34 cellular contexts compared by ENCODE assay signal in genomic region chr16:84313921-84314320, GRCh38. TPM values are rescaled to one million over a fixed set of nuclear protein-coding genes. Genes with fewer than 3 reads are reported as not detected.
"Had no signal": no experiment of that assay in that cellular context is flagged by ENCODE, and none has a peak within 500 bp of the region (broad histone marks: within the 10 kb centered on the region; RNA-seq: fewer than 3 reads in every experiment).

No MANE protein-coding gene starts in this region.

- DNase-seq: activated CD4-positive, alpha-beta memory T cell treated with anti-CD3 and anti-CD28 coated beads for 36 hours; activated CD4-positive, alpha-beta T cell treated with anti-CD3 and anti-CD28 coated beads for 36 hours; activated CD4-positive, alpha-beta T cell treated with anti-CD3 and anti-CD28 coated beads, Interleukin-2, amount 50 U/mL, for 1 hour; activated CD8-positive, alpha-beta memory T cell treated with anti-CD3 and anti-CD28 coated beads, Interleukin-2, amount 50 U/mL, for 4 hours; activated gamma-delta T cell treated with Interleukin-2 at 50 U/mL for 16 hours; activated naive CD4-positive, alpha-beta T cell treated with anti-CD3 and anti-CD28 coated beads for 36 hours; activated T-cell treated with anti-CD3 and anti-CD28 coated beads for 4 hours; activated T-cell treated with anti-CD3 and anti-CD28 coated beads, Interleukin-2, amount 50 U/mL, for 4 hours; adrenal gland; body of pancreas; KBM-7; NCI-H1105 treated with DMSO at 0.1 percent for 48 hours; NCI-H1436; NCI-H1694; NCI-H2081 treated with DMSO at 0.1 percent for 48 hours; NCI-H345; NCI-H524 treated with DMSO at 0.1 percent for 48 hours; PC-3; Peyer's patch; RPMI8226; SHP77 treated with DMSO at 0.1 percent for 48 hours had no signal

- FAIRE-seq: astrocyte, TTC549 had no signal

- H3K9ac ChIP-seq: SK-N-SH had no signal

- H3K27ac Mint-ChIP-seq: activated CD4-positive, alpha-beta memory T cell treated with anti-CD3 and anti-CD28 coated beads for 36 hours; activated CD4-positive, alpha-beta T cell treated with anti-CD3 and anti-CD28 coated beads for 36 hours; activated naive CD4-positive, alpha-beta T cell treated with anti-CD3 and anti-CD28 coated beads for 36 hours; activated naive CD4-positive, alpha-beta T cell treated with anti-CD3 and anti-CD28 coated beads, Interleukin-2, amount 50 U/mL, for 72 hours; activated T-helper 1 cell treated with anti-CD3 and anti-CD28 coated beads, Interleukin-12 subunit alpha, Interleukin-12 subunit beta, Interleukin-2, Interleukin-4 antibody, amounts not matched to agents 30 ng/mL and 10 ng/mL and 1 ng/mL, durations not matched to agents 14 hours and 24 hours and 36 hours; T-helper 1 cell treated with Interleukin-12 subunit alpha and Interleukin-12 subunit beta and Interleukin-4 antibody, amounts not matched to agents 30 μg/mL and 1 μg/mL, for 36 hours; T-helper 2 cell treated with Interferon-gamma antibody and Interleukin-4, amounts not matched to agents 5 μg/mL and 100 μg/mL, for 36 hours; WTC11 had no signal

- H3K4me1 ChIP-seq: body of pancreas, breast epithelium, SJSA1 had no signal

- H3K4me3 Mint-ChIP-seq: activated CD4-positive, alpha-beta memory T cell treated with anti-CD3 and anti-CD28 coated beads for 36 hours; activated CD4-positive, alpha-beta T cell treated with anti-CD3 and anti-CD28 coated beads for 36 hours; activated naive CD4-positive, alpha-beta T cell treated with anti-CD3 and anti-CD28 coated beads for 36 hours; activated T-cell treated with anti-CD3 and anti-CD28 coated beads, Interleukin-2, amount 50 U/mL, for 4 hours; activated T-helper 1 cell treated with anti-CD3 and anti-CD28 coated beads, Interleukin-12 subunit alpha, Interleukin-12 subunit beta, Interleukin-2, Interleukin-4 antibody, amounts not matched to agents 30 ng/mL and 10 ng/mL and 1 ng/mL, durations not matched to agents 14 hours and 24 hours and 36 hours; T-helper 1 cell treated with Interleukin-12 subunit alpha and Interleukin-12 subunit beta and Interleukin-4 antibody, amounts not matched to agents 30 μg/mL and 1 μg/mL, for 36 hours; T-helper 2 cell treated with Interferon-gamma antibody and Interleukin-4, amounts not matched to agents 5 μg/mL and 100 μg/mL, for 36 hours had no signal

- ATAC-seq: activated CD4-positive, alpha-beta T cell treated with anti-CD3 and anti-CD28 coated beads for 36 hours; activated CD4-positive, CD25-positive, alpha-beta regulatory T cell treated with anti-CD3 and anti-CD28 coated beads, Interleukin-2, amount 50 U/mL, for 24 hours; activated naive CD4-positive, alpha-beta T cell treated with anti-CD3 and anti-CD28 coated beads, Interleukin-2, amount 50 U/mL, for 72 hours; activated T-cell treated with anti-CD3 and anti-CD28 coated beads, Interleukin-2, amount 50 U/mL, for 4 hours; body of pancreas had no signal

- H3K36me3 ChIP-seq: adrenal gland, breast epithelium, Peyer's patch had no signal

- H3K4me3 ChIP-seq: adrenal gland, body of pancreas, breast epithelium, Peyer's patch, SJSA1 had no signal

- H3K9me3 Mint-ChIP-seq: activated naive CD4-positive, alpha-beta T cell treated with anti-CD3 and anti-CD28 coated beads, Interleukin-2, amount 50 U/mL, for 72 hours; activated T-cell treated with anti-CD3 and anti-CD28 coated beads, Interleukin-2, amount 50 U/mL, for 4 hours; activated T-helper 1 cell treated with anti-CD3 and anti-CD28 coated beads, Interleukin-12 subunit alpha, Interleukin-12 subunit beta, Interleukin-2, Interleukin-4 antibody, amounts not matched to agents 30 ng/mL and 10 ng/mL and 1 ng/mL, durations not matched to agents 14 hours and 24 hours and 36 hours; T-helper 2 cell treated with Interferon-gamma antibody and Interleukin-4, amounts not matched to agents 5 μg/mL and 100 μg/mL, for 36 hours had no signal

- H3K9me3 ChIP-seq: adrenal gland, SK-N-SH had no signal

- H3K36me3 Mint-ChIP-seq: activated CD4-positive, alpha-beta memory T cell treated with anti-CD3 and anti-CD28 coated beads for 36 hours; activated naive CD4-positive, alpha-beta T cell treated with anti-CD3 and anti-CD28 coated beads, Interleukin-2, amount 50 U/mL, for 72 hours; WTC11 had no signal

- H3K27ac ChIP-seq: body of pancreas, breast epithelium, SJSA1 had no signal

- H3K4me1 Mint-ChIP-seq: activated CD4-positive, alpha-beta T cell treated with anti-CD3 and anti-CD28 coated beads for 36 hours had no signal

RNA-seq across cellular contexts. Expression of gene WFDC1, which starts 19.2 kb away (rescaled TPM):
- total RNA-seq: activated CD4-positive, alpha-beta memory T cell treated with anti-CD3 and anti-CD28 coated beads for 36 hours; activated CD4-positive, alpha-beta T cell treated with anti-CD3 and anti-CD28 coated beads for 36 hours; activated naive CD4-positive, alpha-beta T cell treated with anti-CD3 and anti-CD28 coated beads for 36 hours; activated naive CD4-positive, alpha-beta T cell treated with anti-CD3 and anti-CD28 coated beads, Interleukin-2, amount 50 U/mL, for 72 hours; activated T-cell treated with anti-CD3 and anti-CD28 coated beads, Interleukin-2, amount 50 U/mL, for 4 hours; activated T-helper 1 cell treated with anti-CD3 and anti-CD28 coated beads, Interleukin-12 subunit alpha, Interleukin-12 subunit beta, Interleukin-2, Interleukin-4 antibody, amounts not matched to agents 30 ng/mL and 10 ng/mL and 1 ng/mL, durations not matched to agents 14 hours and 24 hours and 36 hours; MCF 10A; NCI-H460 had no signal

RNA-seq across cellular contexts. Expression of gene ATP2C2, which starts 54.4 kb away (rescaled TPM):
- total RNA-seq: activated CD4-positive, alpha-beta memory T cell treated with anti-CD3 and anti-CD28 coated beads for 36 hours; activated CD4-positive, alpha-beta T cell treated with anti-CD3 and anti-CD28 coated beads for 36 hours; activated naive CD4-positive, alpha-beta T cell treated with anti-CD3 and anti-CD28 coated beads for 36 hours; activated naive CD4-positive, alpha-beta T cell treated with anti-CD3 and anti-CD28 coated beads, Interleukin-2, amount 50 U/mL, for 72 hours; activated T-cell treated with anti-CD3 and anti-CD28 coated beads, Interleukin-2, amount 50 U/mL, for 4 hours; activated T-helper 1 cell treated with anti-CD3 and anti-CD28 coated beads, Interleukin-12 subunit alpha, Interleukin-12 subunit beta, Interleukin-2, Interleukin-4 antibody, amounts not matched to agents 30 ng/mL and 10 ng/mL and 1 ng/mL, durations not matched to agents 14 hours and 24 hours and 36 hours; MCF 10A; NCI-H460; SJSA1 had no signal
